ENCODE assay signal across 8 cellular contexts in the genomic region with DNA sequence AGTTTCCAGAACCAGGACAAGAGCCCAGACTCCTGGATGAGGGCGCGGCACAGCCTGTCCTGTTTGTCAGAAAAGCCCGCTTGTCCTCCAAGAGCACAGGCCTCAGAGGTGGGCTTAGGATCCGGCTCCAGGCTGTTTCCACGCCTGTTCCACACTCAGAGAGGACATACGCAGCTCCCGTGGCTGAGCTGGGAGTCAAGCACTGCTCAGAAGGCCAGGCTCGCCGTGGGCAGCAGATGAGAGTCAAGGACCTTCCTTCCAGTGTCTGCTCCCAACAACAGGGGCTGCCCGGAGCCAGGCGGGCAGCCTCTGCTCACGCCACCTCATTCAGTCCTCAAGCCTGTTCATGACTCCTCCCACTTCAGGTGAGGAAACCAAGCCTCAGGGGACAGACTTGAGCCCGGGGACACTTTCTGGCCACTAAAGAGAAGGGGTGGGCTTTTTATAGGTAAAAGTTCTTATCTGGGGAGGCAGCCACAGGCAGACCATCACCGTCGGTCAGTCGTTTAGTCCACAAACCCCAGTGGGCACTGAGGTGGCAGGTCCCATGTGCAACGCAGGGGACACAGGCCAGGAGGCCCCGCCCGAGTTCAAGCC. TPM values are rescaled to one million over a fixed set of nuclear protein-coding genes. Genes with fewer than 3 reads are reported as not detected.
DNase-seq lines count a peak whose midpoint lies in the region; ATAC-seq, FAIRE-seq and TF ChIP-seq lines count a peak whose summit lies in the region.

No MANE protein-coding gene starts in this region.

- ATAC-seq in HG03175 (IDR thresholded peaks at IDR 0.05; ENCODE audit: unreplicated experiment), result no peak

- no peak for DNase-seq in brain microvascular endothelial cell
- DNase-seq in kidney, result no peak
- DNase-seq in smooth muscle cell (lab: John Stamatoyannopoulos, UW; ENCODE audit: unreplicated experiment), result no peak
- no peak for DNase-seq in NCI-H1092 treated with DMSO at 0.1 percent for 48 hours (lab: John Stamatoyannopoulos, UW)
- DNase-seq in mucosa of gallbladder (ENCODE audit: low spot score), result no peak
- no peak for DNase-seq in NCI-H345 (lab: John Stamatoyannopoulos, UW)

- no peaks in the 10 kb centered on the region for H3K27me3 ChIP-seq in brain microvascular endothelial cell (replicated peaks)
- H3K27me3 ChIP-seq in smooth muscle cell (ENCODE audit: low read depth), result no peaks in the 10 kb centered on the region

- in situ Hi-C loops in brain microvascular endothelial cell (cut with HindIII; ENCODE audit: low pct_ligation_motif_present, low sequenced_read_pairs), result loop anchor here (25.0 kb wide), 1 partner anchor 167 kb away; no protein-coding TSS in a partner anchor

- intact Hi-C loops in kidney (cut with DNase I), result no loop called here

- FAIRE-seq in kidney (lab: Jason Lieb, UNC), result no peak

- peaks cover 80% of the 10 kb centered on the region for H4K20me1 ChIP-seq in smooth muscle cell (ENCODE audit: low read depth)

- H3K4me2 ChIP-seq in smooth muscle cell, result peak overlapping the region; percentile 73

- H3K79me2 ChIP-seq in smooth muscle cell (ENCODE audit: low read depth), result peaks cover 91% of the 10 kb centered on the region

- H3K9me3 ChIP-seq in kidney (ENCODE audit: control insufficient read depth in 1 of 2, low read length in 2 of 2) (no peaks in the 10 kb centered on the region), smooth muscle cell (replicated peaks; ENCODE audit: low read depth) (no peaks in the 10 kb centered on the region)

- H3F3A ChIP-seq in smooth muscle cell (ENCODE audit: low read depth), result no peaks in the 10 kb centered on the region

- 69% methylated on average over 19 of the region's 19 CpGs for WGBS in smooth muscle cell (ENCODE audit: low lambda C conversion rate)

- H3K27ac ChIP-seq in brain microvascular endothelial cell, result peak overlapping the region; percentile 61
- peak overlapping the region; percentile 82 to 87 for H3K27ac ChIP-seq in kidney (ENCODE audit: low read depth in 2 of 2, low read length in 2 of 2)
- H3K27ac ChIP-seq in smooth muscle cell (ENCODE audit: low read depth), result peak overlapping the region; percentile 67

- peaks cover 49 to 52% of the 10 kb centered on the region in 2 donors for H3K4me1 ChIP-seq in kidney (ENCODE audit: control insufficient read depth in 1 of 2, insufficient read depth in 1 of 2, low read depth in 1 of 2, low read length in 2 of 2)
- H3K4me1 ChIP-seq in smooth muscle cell (ENCODE audit: low read depth), result peaks cover 16% of the 10 kb centered on the region

- H3K9ac ChIP-seq in kidney (ENCODE audit: low read length in 2 of 2) (peak overlapping the region; percentile 46 to 67), smooth muscle cell (ENCODE audit: low read depth) (peak overlapping the region; percentile 6)

- no peak overlapping the region for H2AFZ ChIP-seq in smooth muscle cell (ENCODE audit: low read depth)

- H3K36me3 ChIP-seq in brain microvascular endothelial cell (replicated peaks), result no peaks in the 10 kb centered on the region
- H3K36me3 ChIP-seq in kidney (ENCODE audit: control insufficient read depth in 1 of 2, insufficient read depth in 2 of 2, low read length in 2 of 2), result no peaks in the 10 kb centered on the region
- H3K36me3 ChIP-seq in smooth muscle cell (ENCODE audit: low read depth), result no peaks in the 10 kb centered on the region

- H3K4me3 ChIP-seq in GM12875 (ENCODE audit: low read depth, low read length) (peak overlapping the region; percentile 26), brain microvascular endothelial cell (ENCODE audit: low read depth, low read length) (no peak overlapping the region), kidney (ENCODE audit: low read length in 2 of 2) (peak overlapping the region in 1 of 2 donors; percentile 43), smooth muscle cell (no peak overlapping the region)

- TF ChIP-seq CTCF in GM12875 (IDR thresholded peaks at IDR 0.05; ENCODE audit: borderline replicate concordance, insufficient read depth, low read depth, low read length) (no peak), brain microvascular endothelial cell (IDR thresholded peaks at IDR 0.05; ENCODE audit: low read depth, low read length, missing control alignments) (no peak), kidney (IDR thresholded peaks at IDR 0.05; ENCODE audit: borderline replicate concordance, extremely low read depth, insufficient read depth) (no peak), smooth muscle cell (IDR thresholded peaks at IDR 0.05; ENCODE audit: borderline replicate concordance, insufficient read depth, poor library complexity, severe bottlenecking) (no peak)

RNA-seq across cellular contexts. Expression of a gene that starts 3.8 kb away (rescaled TPM):
- total RNA-seq in kidney (426 TPM), smooth muscle cell (76.8 and 78.2 TPM in 2 replicates), mucosa of gallbladder (240 TPM)
- polyA plus RNA-seq in kidney (ENCODE audit: insufficient read depth, low read depth, low replicate concordance) (287 TPM), smooth muscle cell (321 and 365 TPM in 2 replicates)

RNA-seq across cellular contexts. Expression of a gene that starts 5.0 kb away (rescaled TPM):
- total RNA-seq in kidney, result 0.88 TPM
- polyA plus RNA-seq in kidney (ENCODE audit: insufficient read depth, low read depth, low replicate concordance), result not detected
- 1.3 and 2.8 TPM in 2 replicates for total RNA-seq in smooth muscle cell
- 0.41 TPM in 1 of 2 replicates, not detected in the other for polyA plus RNA-seq in smooth muscle cell
- total RNA-seq in mucosa of gallbladder, result 1.7 TPM

RNA-seq across cellular contexts. Expression of a gene that starts 30.8 kb away (rescaled TPM):
- 67.9 TPM for total RNA-seq in kidney
- polyA plus RNA-seq in kidney (ENCODE audit: insufficient read depth, low read depth, low replicate concordance), result 44.1 TPM
- 27.8 and 31.1 TPM in 2 replicates for total RNA-seq in smooth muscle cell
- polyA plus RNA-seq in smooth muscle cell, result 45.5 and 49.4 TPM in 2 replicates
- total RNA-seq in mucosa of gallbladder, result 75.8 TPM
